ENCODE assay signal across 9 cellular contexts in genomic region chr6:156976144-156977088, GRCh38.
DNase-seq lines count a peak whose midpoint lies in the region; ATAC-seq and TF ChIP-seq lines count a peak whose summit lies in the region.
"Had no signal": no experiment of that assay in that cellular context is flagged by ENCODE, and none has a peak within 500 bp of the region (broad histone marks: within the 10 kb centered on the region; RNA-seq: fewer than 3 reads in every experiment).

No MANE protein-coding gene starts in this region.

- H3F3A ChIP-seq in smooth muscle cell (ENCODE audit: low read depth): no peaks in the 10 kb centered on the region

- peaks cover 100% of the 10 kb centered on the region for H3K79me2 ChIP-seq in smooth muscle cell (ENCODE audit: low read depth)

- no peak overlapping the region for H3K9ac ChIP-seq in smooth muscle cell (ENCODE audit: low read depth)

- DNase-seq in NCI-H2227 (lab: John Stamatoyannopoulos, UW; ENCODE audit: unreplicated experiment) (peak; percentile 31), NCI-H2227 treated with DMSO at 0.1 percent for 48 hours (lab: John Stamatoyannopoulos, UW) (no peak), RPMI8226 (peak; percentile 18), fibroblast of pulmonary artery (ENCODE audit: low read depth) (no peak), smooth muscle cell (lab: John Stamatoyannopoulos, UW; ENCODE audit: unreplicated experiment) (no peak), aorta (no peak)

- H3K27ac ChIP-seq in smooth muscle cell (ENCODE audit: low read depth) (no peak overlapping the region), aorta (ENCODE audit: low read depth in 1 of 2, low read length in 2 of 2) (no peak overlapping the region)
- H3K27ac ChIP-seq: A549 had no signal

- H3K4me1 ChIP-seq in smooth muscle cell (ENCODE audit: low read depth) (peaks cover 33% of the 10 kb centered on the region), aorta (ENCODE audit: control insufficient read depth in 1 of 2, insufficient read depth in 2 of 2, low read length in 2 of 2) (peaks cover 4 to 8% of the 10 kb centered on the region in 2 donors)

- H3K4me2 ChIP-seq in smooth muscle cell: peak overlapping the region; percentile 7
- H3K4me2 ChIP-seq: A549 had no signal

- H3K4me3 ChIP-seq in fibroblast of pulmonary artery (replicated peaks; ENCODE audit: low read depth, low read length) (peak overlapping the region; percentile 21), smooth muscle cell (no peak overlapping the region), aorta (ENCODE audit: low read length in 2 of 2) (no peak overlapping the region)
- H3K4me3 ChIP-seq: A549 had no signal

- peaks cover 100% of the 10 kb centered on the region for H4K20me1 ChIP-seq in smooth muscle cell (ENCODE audit: low read depth)

- no peaks in the 10 kb centered on the region for H3K27me3 ChIP-seq in smooth muscle cell (ENCODE audit: low read depth)
- H3K27me3 ChIP-seq in aorta (ENCODE audit: control insufficient read depth in 1 of 2, insufficient read depth in 2 of 2, low read length in 1 of 2): no peaks in the 10 kb centered on the region

- WGBS in smooth muscle cell (ENCODE audit: low lambda C conversion rate): 71% methylated on average over 21 of the region's 21 CpGs
- 62 to 66% methylated on average over 21 of the region's 21 CpGs for whole genome bisulfite sequencing in aorta, 2 donors

- no peaks in the 10 kb centered on the region for H3K9me3 ChIP-seq in smooth muscle cell (replicated peaks; ENCODE audit: low read depth)
- no peaks in the 10 kb centered on the region for H3K9me3 ChIP-seq in aorta (ENCODE audit: control insufficient read depth, low read length)
- H3K9me3 ChIP-seq: A549 had no signal

- intact Hi-C loops in aorta (cut with DNase I): no loop called here

- TF ChIP-seq CTCF in fibroblast of pulmonary artery (IDR thresholded peaks at IDR 0.05; ENCODE audit: low read length, missing control alignments) (no peak), smooth muscle cell (IDR thresholded peaks at IDR 0.05; ENCODE audit: borderline replicate concordance, insufficient read depth, poor library complexity, severe bottlenecking) (no peak)

- ATAC-seq in aorta (ENCODE audit: low FRiP score) (no peak), esophagus mucosa (no peak), HG03159 (IDR thresholded peaks at IDR 0.05; ENCODE audit: unreplicated experiment) (no peak)
- ATAC-seq: A549 had no signal

- no peaks in the 10 kb centered on the region for H3K36me3 ChIP-seq in smooth muscle cell (ENCODE audit: low read depth)
- H3K36me3 ChIP-seq in aorta (ENCODE audit: control insufficient read depth in 1 of 2, insufficient read depth in 2 of 2, low read length in 1 of 2): no peaks in the 10 kb centered on the region

- no peak overlapping the region for H2AFZ ChIP-seq in smooth muscle cell (ENCODE audit: low read depth)

Comparison
In these comparisons a context has a peak if more than half of its experiments do, and no peak if none do; other contexts are left out.
1. DNase-seq: peak in NCI-H2227 (single experiment) and RPMI8226 (single experiment); none in NCI-H2227 treated with DMSO at 0.1 percent for 48 hours (single experiment), fibroblast of pulmonary artery (single experiment), smooth muscle cell (single experiment) and aorta (0 of 2).